In the genomic region with DNA sequence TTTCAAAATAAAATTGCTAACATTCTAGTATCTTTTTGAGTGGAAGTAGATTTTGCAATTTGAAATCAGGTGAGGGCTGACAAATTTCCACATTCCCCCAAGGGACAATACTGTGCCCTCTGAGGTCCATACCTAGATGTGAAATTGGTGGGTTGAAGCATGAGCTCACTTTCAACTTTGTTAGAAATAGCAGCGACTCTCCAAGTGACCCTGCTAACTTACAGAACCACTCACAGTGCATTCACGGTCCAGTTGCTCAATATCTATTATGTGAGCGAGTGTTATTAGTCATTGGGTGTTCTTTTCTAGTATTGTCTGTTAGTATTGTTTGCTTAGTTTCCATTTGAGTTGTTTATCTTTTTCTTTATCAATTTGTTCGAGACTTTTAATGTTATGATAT, we compare ENCODE assay signal across 13 cellular contexts. TPM values are rescaled to one million over a fixed set of nuclear protein-coding genes. Genes with fewer than 3 reads are reported as not detected.
DNase-seq lines count a peak whose midpoint lies in the region; ATAC-seq and TF ChIP-seq lines count a peak whose summit lies in the region.
"Had no signal": no experiment of that assay in that cellular context is flagged by ENCODE, and none has a peak within 500 bp of the region (broad histone marks: within the 10 kb centered on the region; RNA-seq: fewer than 3 reads in every experiment).

No MANE protein-coding gene starts in this region.

- H3K4me1 Mint-ChIP-seq in osteocyte (ENCODE audit: unreplicated experiment): no peaks in the 10 kb centered on the region
- H3K4me1 Mint-ChIP-seq: activated naive CD8-positive, alpha-beta T cell treated with anti-CD3 and anti-CD28 coated beads, Interleukin-2, amount 10 ng/mL, durations not matched to agents 7 days and 5 days; mesothelial cell of epicardium had no signal

- H3K27me3 Mint-ChIP-seq in osteocyte (ENCODE audit: unreplicated experiment): peaks cover 9% of the 10 kb centered on the region

- peaks cover 17% of the 10 kb centered on the region for H3K9me3 Mint-ChIP-seq in osteocyte (ENCODE audit: unreplicated experiment)

- H3K36me3 Mint-ChIP-seq in osteocyte (ENCODE audit: unreplicated experiment): no peaks in the 10 kb centered on the region
- H3K36me3 Mint-ChIP-seq: activated naive CD8-positive, alpha-beta T cell treated with anti-CD3 and anti-CD28 coated beads, Interleukin-2, amount 10 ng/mL, durations not matched to agents 7 days and 5 days had no signal

- DNase-seq in iris pigment epithelial cell (ENCODE audit: low read depth) (peak; percentile 84), osteocyte (ENCODE audit: extremely low spot score, unreplicated experiment) (no peak), cerebellar nuclear complex (lab: John Stamatoyannopoulos, UW) (no peak), iPS-NIHi11 (ENCODE audit: low spot score) (no peak), A172 (ENCODE audit: low spot score) (no peak)
- DNase-seq: activated naive CD8-positive, alpha-beta T cell treated with anti-CD3 and anti-CD28 coated beads, Interleukin-2, amount 10 ng/mL, durations not matched to agents 7 days and 5 days; NCI-H774; tibial artery had no signal

- H3K27ac Mint-ChIP-seq in osteocyte (ENCODE audit: unreplicated experiment): no peak overlapping the region
- H3K27ac Mint-ChIP-seq: activated naive CD8-positive, alpha-beta T cell treated with anti-CD3 and anti-CD28 coated beads, Interleukin-2, amount 10 ng/mL, durations not matched to agents 7 days and 5 days; mesothelial cell of epicardium had no signal

- TF ChIP-seq CTCF in osteocyte (IDR thresholded peaks at IDR 0.05): no peak

- H3K4me3 Mint-ChIP-seq in osteocyte (ENCODE audit: unreplicated experiment): no peak overlapping the region
- H3K4me3 Mint-ChIP-seq: activated naive CD8-positive, alpha-beta T cell treated with anti-CD3 and anti-CD28 coated beads, Interleukin-2, amount 10 ng/mL, durations not matched to agents 7 days and 5 days; mesothelial cell of epicardium had no signal

- ATAC-seq in GM18868 (IDR thresholded peaks at IDR 0.05; ENCODE audit: unreplicated experiment): peak; percentile 92
- ATAC-seq in GM21825 (IDR thresholded peaks at IDR 0.05; ENCODE audit: unreplicated experiment): peak; percentile 90
- peak; percentile 90 for ATAC-seq in HG03432 (IDR thresholded peaks at IDR 0.05; ENCODE audit: unreplicated experiment)

RNA-seq across cellular contexts. Expression of gene ASB17, which starts 53.6 kb away (rescaled TPM):
- not detected in 2 replicates for total RNA-seq in osteocyte
- not detected in 2 replicates for total RNA-seq in A172 (2014; rRNA removed; shearing (Covaris generic))
- total RNA-seq: activated naive CD8-positive, alpha-beta T cell treated with anti-CD3 and anti-CD28 coated beads, Interleukin-2, amount 10 ng/mL, durations not matched to agents 7 days and 5 days; fibroblast of lung; mesothelial cell of epicardium had no signal
